In genomic region chr13:42107006-42107405, GRCh38 we compare ENCODE assay signal across 21 cellular contexts. TPM values are rescaled to one million over a fixed set of nuclear protein-coding genes. Genes with fewer than 3 reads are reported as not detected.
DNase-seq lines count a peak whose midpoint lies in the region; ATAC-seq, FAIRE-seq and TF ChIP-seq lines count a peak whose summit lies in the region.
"Had no signal": no experiment of that assay in that cellular context is flagged by ENCODE, and none has a peak within 500 bp of the region (broad histone marks: within the 10 kb centered on the region; RNA-seq: fewer than 3 reads in every experiment).

No MANE protein-coding gene starts in this region.

- H4K91ac ChIP-seq in H1 (replicated peaks; ENCODE audit: insufficient read length, low read length): no peak overlapping the region
- no peak overlapping the region for H4K91ac ChIP-seq in neuronal stem cell (ENCODE audit: low read depth, low read length, poor library complexity)

- no peak overlapping the region for H2BK20ac ChIP-seq in H1 (ENCODE audit: low read length)

- H2BK12ac ChIP-seq in H1 (ENCODE audit: low read depth, low read length) (no peak overlapping the region), neuronal stem cell (ENCODE audit: low read length) (no peak overlapping the region)

- no peaks in the 10 kb centered on the region for H3K36me3 ChIP-seq in PC-3 (ENCODE audit: low read depth, low read length)
- H3K36me3 ChIP-seq in H1 (ENCODE audit: control insufficient read depth in 2 of 4, insufficient read depth in 4 of 4, low read length in 3 of 4): no peaks in the 10 kb centered on the region
- H3K36me3 ChIP-seq in neuronal stem cell (replicated peaks in 1 of 2; ENCODE audit: control insufficient read depth in 2 of 2, insufficient read depth in 2 of 2, low read length in 2 of 2): no peaks in the 10 kb centered on the region
- H3K36me3 ChIP-seq: MG63, SJCRH30, transverse colon had no signal

- H2BK15ac ChIP-seq in H1 (ENCODE audit: low read length) (no peak overlapping the region), neuronal stem cell (ENCODE audit: low read length) (no peak overlapping the region)

- H3K23ac ChIP-seq in H1 (ENCODE audit: insufficient read length): no peak overlapping the region
- no peak overlapping the region for H3K23ac ChIP-seq in neuronal stem cell (ENCODE audit: low read depth, low read length, poor library complexity)

- H3K4me1 ChIP-seq in PC-3 (ENCODE audit: insufficient read depth, low read length): peaks cover 73% of the 10 kb centered on the region
- peaks cover 0 to 5% (median 0%) of the 10 kb centered on the region in 4 experiments; a peak in 1 of 7 replicates for H3K4me1 ChIP-seq in H1 (replicated peaks in 1 of 4; ENCODE audit: control insufficient read depth in 3 of 4, insufficient read depth in 4 of 4, low read length in 3 of 4)
- peaks cover 11 to 25% of the 10 kb centered on the region in 2 donors for H3K4me1 ChIP-seq in neuronal stem cell (ENCODE audit: control insufficient read depth in 2 of 2, insufficient read depth in 1 of 2, low read depth in 1 of 2, low read length in 2 of 2)

- H4K20me1 ChIP-seq in PC-3 (ENCODE audit: low read length) (no peaks in the 10 kb centered on the region), H1 (replicated peaks in 1 of 2; ENCODE audit: control insufficient read depth in 1 of 2, insufficient read depth in 2 of 2, low read length in 2 of 2) (peaks cover 0 to under 1% of the 10 kb centered on the region in 2 experiments)

- CTCF ChIA-PET in PC-3 (lab: Charles Lee): interaction anchor here (0.7 kb wide), 1 partner anchor 146 kb away, joined by 3 read pairs; no protein-coding TSS in a partner anchor
- CTCF ChIA-PET in H1 (lab: Charles Lee; ENCODE audit: partially characterized antibody): interaction anchor here (0.6 to 1.3 kb wide), 3 partner anchors 86 to 439 kb away, joined by 3 to 5 read pairs (median 4); no protein-coding TSS in a partner anchor

- H2AK5ac ChIP-seq in H1 (ENCODE audit: low read depth, low read length) (no peak overlapping the region), neuronal stem cell (ENCODE audit: low read depth, low read length) (no peak overlapping the region)

- H3K9me3 ChIP-seq in PC-3 (ENCODE audit: low read length) (no peaks in the 10 kb centered on the region), H1 (ENCODE audit: insufficient read depth in 2 of 2, low read depth in 1 of 2, low read length in 1 of 2) (no peaks in the 10 kb centered on the region), neuronal stem cell (replicated peaks in 1 of 2; ENCODE audit: control insufficient read depth in 2 of 2, insufficient read depth in 1 of 2, low read depth in 1 of 2, low read length in 2 of 2) (peaks cover 0 to 9% of the 10 kb centered on the region in 2 donors)
- H3K9me3 ChIP-seq: MG63, SJCRH30, transverse colon had no signal

- 93% methylated on average over 4 of the region's 4 CpGs; no CpG with 5 or more reads in 1 of the 2 experiments for WGBS in H1 (ENCODE audit: extremely low coverage in 1 of 2, insufficient coverage in 1 of 2, insufficient read length in 1 of 2, insufficient replicate concordance in 2 of 2, low coverage in 1 of 2, low lambda C conversion rate in 2 of 2, missing lambda C conversion rate in 1 of 2), 2 experiments
- WGBS in neuronal stem cell (ENCODE audit: extremely low coverage in 2 of 2, insufficient read length in 2 of 2, insufficient replicate concordance in 1 of 2), 2 donors: no CpG with 5 or more reads among the region's 4 CpGs

- H3K23me2 ChIP-seq in H1 (ENCODE audit: low read depth, low read length): no peaks in the 10 kb centered on the region

- TF ChIP-seq POLR2A in H1 (IDR thresholded peaks at IDR 0.05; ENCODE audit: control extremely low read depth in 1 of 2, low read depth in 2 of 2, low read length in 2 of 2): no peak

- H3K9me2 ChIP-seq in PC-3 (replicated peaks; ENCODE audit: low read length): no peaks in the 10 kb centered on the region

- H3K14ac ChIP-seq in H1 (ENCODE audit: insufficient read length) (no peak overlapping the region), neuronal stem cell (ENCODE audit: low read length) (no peak overlapping the region)

- H3K18ac ChIP-seq in H1 (ENCODE audit: extremely low read depth, low read length) (no peak overlapping the region), neuronal stem cell (ENCODE audit: low read length) (no peak overlapping the region)

- ATAC-seq in PC-3: peak; percentile 9; the same call in 1 of the 2 replicates
- ATAC-seq: activated T-cell treated with anti-CD3 and anti-CD28 coated beads, Interleukin-2, amount 50 U/mL, for 72 hours; naive thymus-derived CD8-positive, alpha-beta T cell had no signal

- H2AFZ ChIP-seq in PC-3 (ENCODE audit: low read length): no peak overlapping the region
- H2AFZ ChIP-seq in H1 (ENCODE audit: low read length): no peak overlapping the region
- peak overlapping the region; percentile 37 for H2AFZ ChIP-seq in neuronal stem cell (ENCODE audit: low read length)

- H3K79me1 ChIP-seq in H1 (ENCODE audit: low read depth, low read length): peaks cover 5% of the 10 kb centered on the region; the same call in 1 of the 2 replicates
- H3K79me1 ChIP-seq in neuronal stem cell (ENCODE audit: low read depth, low read length): no peaks in the 10 kb centered on the region

- no peak overlapping the region; the same call in 1 of the 2 replicates for H3K4me3 ChIP-seq in PC-3 (ENCODE audit: low read length)
- H3K4me3 ChIP-seq in H1 (ENCODE audit: extremely low read depth in 1 of 4, insufficient read depth in 2 of 4, low read depth in 3 of 4, low read length in 4 of 4): no peak overlapping the region
- no peak overlapping the region for H3K4me3 ChIP-seq in neuronal stem cell (ENCODE audit: low read length in 2 of 2)
- H3K4me3 ChIP-seq: MG63, SJCRH30, transverse colon had no signal

- H3K4me2 ChIP-seq in PC-3 (ENCODE audit: low read length): peak overlapping the region; percentile 29
- H3K4me2 ChIP-seq in H1 (ENCODE audit: insufficient read depth in 1 of 2, low read depth in 2 of 2, low read length in 2 of 2): no peak overlapping the region
- no peak overlapping the region for H3K4me2 ChIP-seq in neuronal stem cell (ENCODE audit: insufficient read depth, low read length, poor library complexity, severe bottlenecking)

- peak overlapping the region; percentile 60 for H3K27ac ChIP-seq in PC-3 (ENCODE audit: low read length)
- no peak overlapping the region for H3K27ac ChIP-seq in H1 (ENCODE audit: low read depth, low read length)
- H3K27ac ChIP-seq in neuronal stem cell (replicated peaks; ENCODE audit: low read length): no peak overlapping the region
- H3K27ac ChIP-seq: SJCRH30, transverse colon had no signal

- FAIRE-seq in H1 (lab: Jason Lieb, UNC): no peak
- FAIRE-seq: endometrium, islet of Langerhans had no signal

- no peak overlapping the region for H2BK120ac ChIP-seq in H1 (replicated peaks; ENCODE audit: low read depth, low read length)
- H2BK120ac ChIP-seq in neuronal stem cell (ENCODE audit: low read depth, low read length): no peak overlapping the region

- POLR2A ChIA-PET in PC-3 (lab: Charles Lee; ENCODE audit: unreplicated experiment): no interaction called here
- POLR2A ChIA-PET in H1 (lab: Charles Lee; ENCODE audit: partially characterized antibody): no interaction called here

- no peak overlapping the region for H3K56ac ChIP-seq in H1 (replicated peaks; ENCODE audit: insufficient read length, low read depth, low read length)

- H3K9ac ChIP-seq in PC-3 (ENCODE audit: low read length) (no peak overlapping the region), H1 (replicated peaks in 1 of 4; ENCODE audit: extremely low read depth in 1 of 4, low read depth in 3 of 4, low read length in 3 of 4) (no peak overlapping the region), neuronal stem cell (ENCODE audit: low read depth, low read length, poor library complexity) (no peak overlapping the region)

- BruUV-seq in PC-3 (replicated peaks; lab: Mats Ljungman, UMichigan): no TSS peak

- H3K27me3 ChIP-seq in PC-3 (ENCODE audit: low read length) (no peaks in the 10 kb centered on the region), H1 (replicated peaks in 1 of 4; ENCODE audit: control insufficient read depth in 3 of 4, extremely low read depth in 1 of 4, insufficient read depth in 3 of 4, low read length in 3 of 4) (no peaks in the 10 kb centered on the region), neuronal stem cell (ENCODE audit: control insufficient read depth in 3 of 3, insufficient read depth in 3 of 3, low read depth in 1 of 3, low read length in 3 of 3) (no peaks in the 10 kb centered on the region)
- H3K27me3 ChIP-seq: MG63, SJCRH30, transverse colon had no signal

- H2BK5ac ChIP-seq in H1 (ENCODE audit: low read depth, low read length) (no peak overlapping the region), neuronal stem cell (ENCODE audit: low read length) (no peak overlapping the region)

- H4K8ac ChIP-seq in H1 (ENCODE audit: extremely low read depth, insufficient read depth, low read length) (0 out of 2 replicates have a peak overlapping the region, but pooled peaks have one; percentile 3), neuronal stem cell (ENCODE audit: low read depth, low read length) (no peak overlapping the region)

- H3F3A ChIP-seq in PC-3 (ENCODE audit: low read length, unreplicated experiment): no peaks in the 10 kb centered on the region

- TF ChIP-seq RAD21 in H1 (IDR thresholded peaks at IDR 0.05 in 1 of 2, conservative IDR thresholded peaks at IDR 0.05 in 1 of 2; ENCODE audit: low read depth in 2 of 2, low read length in 2 of 2): no peak

- TF ChIP-seq CTCF in PC-3 (conservative IDR thresholded peaks at IDR 0.05; ENCODE audit: low read depth, low read length): no peak
- no peak for TF ChIP-seq CTCF in H1 (IDR thresholded peaks at IDR 0.05; ENCODE audit: control extremely low read depth in 1 of 3, insufficient read depth in 1 of 3, low read depth in 1 of 3, low read length in 3 of 3)

- no peak overlapping the region for H3K4ac ChIP-seq in H1 (replicated peaks; ENCODE audit: insufficient read length, low read depth, low read length)
- no peak overlapping the region for H3K4ac ChIP-seq in neuronal stem cell (ENCODE audit: low read length)

- H3K79me2 ChIP-seq in PC-3 (ENCODE audit: low read length) (peaks cover 44% of the 10 kb centered on the region), H1 (ENCODE audit: control insufficient read depth in 1 of 2, insufficient read depth in 2 of 2, low read length in 2 of 2) (0 out of 4 replicates have a peak, but pooled peaks cover 0 to 2% of the 10 kb centered on the region in 2 experiments)

- no peak overlapping the region for H4K5ac ChIP-seq in H1 (ENCODE audit: insufficient read length, low read depth, low read length)

- in situ Hi-C loops in KBM-7 (cut with MboI; ENCODE audit: low pct_unique_long_range_greater_than_20kb, low sequenced_read_pairs): loop anchor here (25.0 kb wide), 1 partner anchor 445 kb away; no protein-coding TSS in a partner anchor

- TF ChIP-seq EP300 in H1 (IDR thresholded peaks at IDR 0.05; ENCODE audit: borderline replicate concordance in 1 of 2, low read depth in 2 of 2, low read length in 2 of 2): no peak

- DNase-seq in NCI-H510A (lab: John Stamatoyannopoulos, UW): peak; percentile 16
- no peak for DNase-seq in NCI-H510A treated with DMSO at 0.1 percent for 48 hours (lab: John Stamatoyannopoulos, UW)
- DNase-seq in PC-3: peak; percentile 68
- no peak for DNase-seq in H1 (ENCODE audit: low read depth in 1 of 2, low spot score in 2 of 2)
- DNase-seq in neuronal stem cell (ENCODE audit: low spot score): no peak
- DNase-seq in KBM-7: no peak
- DNase-seq in KG1 (lab: John Stamatoyannopoulos, UW): no peak
- no peak for DNase-seq in T-helper 2 cell
- DNase-seq: activated CD4-positive, CD25-positive, alpha-beta regulatory T cell; activated naive CD4-positive, alpha-beta T cell treated with Interleukin-2 at 50 U/mL for 16 hours; activated T-cell treated with anti-CD3 and anti-CD28 coated beads, Interleukin-2, amount 50 U/mL, for 72 hours; DMS79; GF-D8; HCEC 1CT; MG63; naive thymus-derived CD8-positive, alpha-beta T cell; NCI-H524; SJCRH30; transverse colon had no signal

- intact Hi-C loops in PC-3 (cut with micrococcal nuclease): loop anchor here (5.0 kb wide), 1 partner anchor 60 kb away; the partner anchor contains the start of gene DGKH

RNA-seq across cellular contexts. Expression of gene DGKH, which starts 58.6 kb away (rescaled TPM):
- total RNA-seq in PC-3 (2014; rRNA removed): 4.5 and 5.9 TPM in 2 replicates
- total RNA-seq in H1 (2021; fragmentation: NEBNext Ultra II Directional; extraction: Animal tissue kit (Norgen Biotek cat#: 25700)): 5.8 and 7.9 TPM in 2 replicates
- polyA plus RNA-seq in H1 (2011; rRNA removed): 1.1 and 2.1 TPM in 2 replicates
- polyA plus RNA-seq in H1 (2011; cell fraction: cytosol; rRNA removed): 2.4 TPM
- 3.7 TPM for polyA plus RNA-seq in H1 (2011; cell fraction: nucleus; rRNA removed)
- polyA plus RNA-seq in H1 (2012, experiment 1 of 2): 1.7 to 3.3 TPM (median 2.3 TPM) in 4 replicates
- 0.26 TPM for polyA plus RNA-seq in H1 (2012, experiment 2 of 2)
- 2.7 TPM for polyA plus RNA-seq in H1 (2013, experiment 1 of 2)
- 2.4 TPM for polyA plus RNA-seq in H1 (2013, experiment 2 of 2)
- 17.0 and 21.3 TPM in 2 replicates for polyA minus RNA-seq in H1 (2011; rRNA and poly(A)+ RNA removed)
- polyA minus RNA-seq in H1 (2011; cell fraction: cytosol; rRNA and poly(A)+ RNA removed): 7.1 TPM
- polyA minus RNA-seq in H1 (2011; cell fraction: nucleus; rRNA and poly(A)+ RNA removed): 23.8 TPM
- 2.9 TPM for polyA plus RNA-seq in neuronal stem cell (2013, experiment 1 of 2)
- polyA plus RNA-seq in neuronal stem cell (2013, experiment 2 of 2): 3.1 TPM

Comparison
In these comparisons a context has a peak if more than half of its experiments do, and no peak if none do; other contexts are left out.
1. DNase-seq: peak in NCI-H510A (single experiment) and PC-3 (single experiment); none in NCI-H510A treated with DMSO at 0.1 percent for 48 hours (single experiment), H1 (0 of 2), neuronal stem cell (single experiment), KBM-7 (single experiment), KG1 (single experiment) and T-helper 2 cell (0 of 5).